ENCODE assay signal across 8 cellular contexts in the genomic region with DNA sequence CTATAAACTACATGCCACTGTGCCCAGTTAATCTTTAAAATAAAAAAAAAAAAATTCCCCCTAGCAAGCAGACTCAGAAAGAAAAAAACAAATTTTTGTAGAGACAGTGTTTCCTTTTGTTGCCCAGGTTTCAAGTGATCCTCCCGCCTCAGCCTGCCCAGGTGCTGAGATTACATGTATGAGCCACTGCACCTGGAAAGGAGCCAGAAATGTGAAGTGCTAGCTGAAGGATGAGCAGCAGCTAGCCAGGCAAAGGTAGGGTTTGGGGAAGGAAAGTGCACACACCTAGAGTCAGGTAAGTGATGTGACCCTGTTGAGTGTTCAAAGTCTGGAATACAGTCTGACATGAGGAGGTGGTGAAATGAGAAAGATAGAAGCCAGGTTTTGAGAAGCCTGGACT. TPM values are rescaled to one million over a fixed set of nuclear protein-coding genes. Genes with fewer than 3 reads are reported as not detected.
DNase-seq lines count a peak whose midpoint lies in the region; ATAC-seq and TF ChIP-seq lines count a peak whose summit lies in the region.

No MANE protein-coding gene starts in this region.

- no peaks in the 10 kb centered on the region for H4K20me1 ChIP-seq in hepatocyte (ENCODE audit: insufficient read depth, poor library complexity, severe bottlenecking)

- H3K36me3 Mint-ChIP-seq in stimulated activated naive CD8-positive, alpha-beta T cell treated with anti-CD3 and anti-CD28 coated beads, Interleukin-15, Interleukin-2, amounts not matched to agents 100 ng/mL and 50 ng/mL, for 24 hours (ENCODE audit: low read depth), result peaks cover 20% of the 10 kb centered on the region

- peak overlapping the region in 1 of 4 donors; percentile 63 for H3K4me3 ChIP-seq in Peyer's patch
- H3K4me3 ChIP-seq in hepatocyte, result peak overlapping the region; percentile 76

- H3K9me3 ChIP-seq in Peyer's patch (no peaks in the 10 kb centered on the region), hepatocyte (ENCODE audit: low read depth) (no peaks in the 10 kb centered on the region)

- H3K27ac ChIP-seq in Peyer's patch (peak overlapping the region in 2 of 4 donors; percentile 48 to 79), hepatocyte (no peak overlapping the region)

- H3K9me2 ChIP-seq in hepatocyte (replicated peaks; ENCODE audit: insufficient read depth), result no peaks in the 10 kb centered on the region

- no peak for TF ChIP-seq CTCF in Peyer's patch (IDR thresholded peaks at IDR 0.05)
- no peak for TF ChIP-seq CTCF in hepatocyte (IDR thresholded peaks at IDR 0.05; ENCODE audit: poor library complexity)

- H3K36me3 ChIP-seq in Peyer's patch (peaks cover 0 to 23% (median 0%) of the 10 kb centered on the region in 3 donors), hepatocyte (replicated peaks; ENCODE audit: insufficient read depth, low read depth) (no peaks in the 10 kb centered on the region)

- peak overlapping the region; percentile 76 for H3K27ac Mint-ChIP-seq in stimulated activated naive CD8-positive, alpha-beta T cell treated with anti-CD3 and anti-CD28 coated beads, Interleukin-15, Interleukin-2, amounts not matched to agents 100 ng/mL and 50 ng/mL, for 24 hours

- peak overlapping the region; percentile 88 for H3K4me2 ChIP-seq in hepatocyte

- DNase-seq in stimulated activated naive CD8-positive, alpha-beta T cell treated with anti-CD3 and anti-CD28 coated beads, Interleukin-15, Interleukin-2, amounts not matched to agents 100 U/mL and 50 U/mL, for 24 hours, result no peak
- DNase-seq in Peyer's patch (peak in 2 of 3 donors; percentile 55 to 84), hepatocyte (ENCODE audit: low spot score) (peak; percentile 70), AG20443 (ENCODE audit: low spot score) (no peak), KBM-7 (no peak)

- H3K9me3 Mint-ChIP-seq in stimulated activated naive CD8-positive, alpha-beta T cell treated with anti-CD3 and anti-CD28 coated beads, Interleukin-15, Interleukin-2, amounts not matched to agents 100 ng/mL and 50 ng/mL, for 24 hours, result no peaks in the 10 kb centered on the region

- TF ChIP-seq POLR2A in Peyer's patch (IDR thresholded peaks at IDR 0.05), result no peak

- ATAC-seq in stimulated activated naive CD8-positive, alpha-beta T cell treated with anti-CD3 and anti-CD28 coated beads, Interleukin-15, Interleukin-2, amounts not matched to agents 100 U/mL and 50 U/mL, for 24 hours, result no peak
- ATAC-seq in HG02623 (IDR thresholded peaks at IDR 0.05; ENCODE audit: unreplicated experiment) (no peak), GM19455 (IDR thresholded peaks at IDR 0.05; ENCODE audit: unreplicated experiment) (no peak)

- H3K4me1 ChIP-seq in Peyer's patch, result peaks cover 0 to 44% (median 2%) of the 10 kb centered on the region in 4 donors
- peaks cover 8% of the 10 kb centered on the region for H3K4me1 ChIP-seq in hepatocyte (ENCODE audit: insufficient read depth)

- peak overlapping the region; percentile 80 for H3K4me3 Mint-ChIP-seq in stimulated activated naive CD8-positive, alpha-beta T cell treated with anti-CD3 and anti-CD28 coated beads, Interleukin-15, Interleukin-2, amounts not matched to agents 100 ng/mL and 50 ng/mL, for 24 hours

- peaks cover 31% of the 10 kb centered on the region for H3K4me1 Mint-ChIP-seq in stimulated activated naive CD8-positive, alpha-beta T cell treated with anti-CD3 and anti-CD28 coated beads, Interleukin-15, Interleukin-2, amounts not matched to agents 100 ng/mL and 50 ng/mL, for 24 hours (ENCODE audit: low read depth)

- no peak overlapping the region for H2AFZ ChIP-seq in hepatocyte

- no peaks in the 10 kb centered on the region for H3K27me3 Mint-ChIP-seq in stimulated activated naive CD8-positive, alpha-beta T cell treated with anti-CD3 and anti-CD28 coated beads, Interleukin-15, Interleukin-2, amounts not matched to agents 100 ng/mL and 50 ng/mL, for 24 hours

- in situ Hi-C loops in KBM-7 (cut with MboI; ENCODE audit: low pct_unique_long_range_greater_than_20kb, low sequenced_read_pairs), result no loop called here

- WGBS in hepatocyte (ENCODE audit: low lambda C conversion rate, missing lambda C conversion rate), result 72% methylated on average over 1 of the region's 1 CpG

- H3K79me2 ChIP-seq in hepatocyte, result peaks cover 59% of the 10 kb centered on the region

- no peaks in the 10 kb centered on the region for H3K27me3 ChIP-seq in Peyer's patch
- no peaks in the 10 kb centered on the region for H3K27me3 ChIP-seq in hepatocyte

RNA-seq across cellular contexts. Expression of gene AKR1A1, which starts 1.7 kb away (rescaled TPM):
- total RNA-seq in Peyer's patch (100 to 1,000 TPM; 161 to 305 (median 201) TPM), hepatocyte (174 and 186 TPM in 2 replicates)
- 235 and 271 TPM in 2 replicates for polyA plus RNA-seq in hepatocyte

RNA-seq across cellular contexts. Expression of gene PRDX1, which starts 30.6 kb away (rescaled TPM):
- total RNA-seq in Peyer's patch (100 to 1,000 TPM; 214 to 501 (median 292) TPM), hepatocyte (523 and 532 TPM in 2 replicates)
- polyA plus RNA-seq in hepatocyte, result 660 and 666 TPM in 2 replicates

RNA-seq across cellular contexts. Expression of gene NASP, which starts 31.5 kb away (rescaled TPM):
- total RNA-seq in Peyer's patch (100 to 1,000 TPM in 1 of 4 donors, 10 to 100 TPM in 3; 31.3 to 194 (median 63.8) TPM), hepatocyte (64.3 and 82.6 TPM in 2 replicates)
- 68.6 and 83.0 TPM in 2 replicates for polyA plus RNA-seq in hepatocyte

RNA-seq across cellular contexts. Expression of gene MMACHC, which starts 52.2 kb away (rescaled TPM):
- total RNA-seq in Peyer's patch, result 1 to 10 TPM; 2.5 to 5.1 (median 3.4) TPM
- total RNA-seq in hepatocyte, result 5.7 and 11.5 TPM in 2 replicates
- polyA plus RNA-seq in hepatocyte, result 0.86 and 2.2 TPM in 2 replicates

RNA-seq across cellular contexts. Expression of gene CCDC163, which starts 52.4 kb away (rescaled TPM):
- total RNA-seq in Peyer's patch, result 1 to 10 TPM in 2 of 4 donors, under 1 TPM in 1, not detected in 1; 0.94 to 3.7 (median 1.7) TPM
- total RNA-seq in hepatocyte, result 0.60 and 1.2 TPM in 2 replicates
- 0.62 and 3.3 TPM in 2 replicates for polyA plus RNA-seq in hepatocyte

Comparison
In these comparisons a context has a peak if more than half of its experiments do, and no peak if none do; other contexts are left out.
1. DNase-seq: peak in Peyer's patch (2 of 3) and hepatocyte (single experiment); none in stimulated activated naive CD8-positive, alpha-beta T cell treated with anti-CD3 and anti-CD28 coated beads, Interleukin-15, Interleukin-2, amounts not matched to agents 100 U/mL and 50 U/mL, for 24 hours (single experiment), AG20443 (single experiment) and KBM-7 (single experiment).